In the genomic region with DNA sequence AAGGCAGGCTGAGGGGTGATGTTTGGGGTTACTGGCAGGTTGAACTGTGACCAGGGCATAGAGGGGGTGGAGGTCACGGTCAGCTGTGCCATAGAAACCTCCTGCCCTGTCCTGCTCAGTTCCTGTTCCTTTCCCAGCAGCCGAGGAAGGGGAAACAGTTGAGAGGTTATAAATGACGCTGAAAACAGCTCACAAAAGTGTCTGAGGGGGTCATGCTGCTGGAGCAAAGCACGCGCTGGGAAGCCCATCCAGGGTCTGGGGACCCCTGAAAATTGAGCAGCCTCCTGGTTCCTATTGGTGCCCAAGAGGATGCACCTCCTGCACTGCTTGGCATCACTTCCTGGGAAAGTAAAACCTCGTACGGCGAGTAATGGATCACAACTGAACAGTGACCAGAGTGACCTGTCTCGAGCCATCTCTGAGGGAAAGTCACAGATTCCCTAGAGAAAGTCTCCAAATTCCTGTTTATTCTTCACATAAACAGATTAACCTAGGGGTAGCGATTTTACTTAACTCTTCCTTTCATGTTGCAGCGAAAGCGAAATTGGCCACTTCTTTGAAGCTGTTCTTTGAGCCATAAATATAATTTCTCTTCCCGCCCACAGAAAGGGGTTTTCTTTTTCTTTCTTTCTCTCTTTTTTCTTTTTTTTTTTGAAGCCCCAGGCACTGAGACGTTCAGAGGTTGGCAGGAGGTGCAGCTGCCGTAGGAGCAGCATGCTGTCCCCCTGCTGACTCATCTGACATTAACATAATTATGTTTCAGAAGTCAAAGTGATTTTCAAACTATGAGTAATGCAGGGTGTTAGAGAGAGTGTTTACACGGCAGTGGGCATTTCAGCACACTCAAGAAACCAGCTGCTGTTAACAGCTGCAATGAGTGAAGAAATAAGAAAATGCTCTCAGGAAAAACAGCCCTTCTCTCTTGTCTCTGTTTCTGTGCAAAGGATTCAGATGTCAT, we compare ENCODE assay signal across 8 cellular contexts. TPM values are rescaled to one million over a fixed set of nuclear protein-coding genes. Genes with fewer than 3 reads are reported as not detected.
DNase-seq lines count a peak whose midpoint lies in the region; ATAC-seq and TF ChIP-seq lines count a peak whose summit lies in the region.

No MANE protein-coding gene starts in this region.

- H3K27ac Mint-ChIP-seq in activated CD8-positive, alpha-beta T cell treated with anti-CD3 and anti-CD28 coated beads for 36 hours = peak overlapping the region; percentile 97
- peak overlapping the region; percentile 71 to 75 (median 72) for H3K27ac Mint-ChIP-seq in nephron

- H3K4me3 Mint-ChIP-seq in activated CD8-positive, alpha-beta T cell treated with anti-CD3 and anti-CD28 coated beads for 36 hours = peak overlapping the region; percentile 86
- peak overlapping the region; percentile 84 to 88 (median 86) for H3K4me3 Mint-ChIP-seq in nephron

- H3K9ac ChIP-seq in stomach smooth muscle (ENCODE audit: low read length in 2 of 2) = peak overlapping the region; percentile 86 to 87

- ATAC-seq in GM19025 (IDR thresholded peaks at IDR 0.05; ENCODE audit: low read depth, unreplicated experiment) (peak; percentile 99), HG03159 (IDR thresholded peaks at IDR 0.05; ENCODE audit: unreplicated experiment) (peak; percentile 99)
- peak; percentile 98 for ATAC-seq in activated CD8-positive, alpha-beta T cell treated with anti-CD3 and anti-CD28 coated beads for 36 hours

- H3K36me3 ChIP-seq in BJ (ENCODE audit: control insufficient read depth, insufficient read depth, low read length) = no peaks in the 10 kb centered on the region
- no peaks in the 10 kb centered on the region for H3K36me3 ChIP-seq in stomach smooth muscle (ENCODE audit: control insufficient read depth in 2 of 2, insufficient read depth in 2 of 2, low read length in 2 of 2)

- peaks cover 4% of the 10 kb centered on the region for H3K9me3 Mint-ChIP-seq in activated CD8-positive, alpha-beta T cell treated with anti-CD3 and anti-CD28 coated beads for 36 hours
- no peaks in the 10 kb centered on the region for H3K9me3 Mint-ChIP-seq in nephron

- intact Hi-C loops in activated CD8-positive, alpha-beta T cell treated with anti-CD3 and anti-CD28 coated beads for 36 hours (cut with micrococcal nuclease) = loop anchor here (2.0 kb wide), 2 partner anchors 30 to 42 kb away; partner anchors contain the start of gene ATF3

- H3K27me3 ChIP-seq in BJ (ENCODE audit: control insufficient read depth, insufficient read depth, low read length) (0 out of 2 replicates have a peak, but pooled peaks cover 2% of the 10 kb centered on the region), stomach smooth muscle (ENCODE audit: control insufficient read depth in 1 of 2, insufficient read depth in 2 of 2, low read length in 2 of 2) (no peaks in the 10 kb centered on the region)

- DNase-seq in BJ (ENCODE audit: low read depth) (peak; percentile 32), NCI-H446 treated with DMSO at 0.1 percent for 48 hours (lab: John Stamatoyannopoulos, UW) (peak; percentile 85), epithelial cell of prostate (ENCODE audit: low read depth, low spot score) (peak; percentile 68)
- DNase-seq in activated CD8-positive, alpha-beta T cell treated with anti-CD3 and anti-CD28 coated beads for 36 hours = peak; percentile 82

- peak overlapping the region; percentile 26 for H3K4me3 ChIP-seq in BJ (ENCODE audit: low read depth, low read length)
- peak overlapping the region; percentile 81 to 90 for H3K4me3 ChIP-seq in stomach smooth muscle (ENCODE audit: low read length in 2 of 2)

- peaks cover 7% of the 10 kb centered on the region for H3K4me1 ChIP-seq in stomach smooth muscle (ENCODE audit: control insufficient read depth, insufficient read depth, low read length)

- peaks cover 39% of the 10 kb centered on the region for H3K4me1 Mint-ChIP-seq in activated CD8-positive, alpha-beta T cell treated with anti-CD3 and anti-CD28 coated beads for 36 hours (ENCODE audit: low read depth)
- peaks cover 22% of the 10 kb centered on the region for H3K4me1 Mint-ChIP-seq in nephron

- H3K27ac ChIP-seq in epithelial cell of prostate (no peak overlapping the region), stomach smooth muscle (ENCODE audit: low read length) (peak overlapping the region; percentile 3)

- POLR2A ChIA-PET in BJ (lab: Charles Lee) = no interaction called here
- POLR2A ChIA-PET in activated CD8-positive, alpha-beta T cell treated with anti-CD3 and anti-CD28 coated beads for 36 hours (lab: Charles Lee) = interaction anchor here (1.2 to 3.1 kb wide), 6 partner anchors 9 to 43 kb away, joined by 3 to 19 read pairs (median 6); partner anchors contain the start of gene ATF3

- no peaks in the 10 kb centered on the region for H3K9me3 ChIP-seq in stomach smooth muscle (ENCODE audit: control insufficient read depth in 2 of 2, low read length in 2 of 2)

- CTCF ChIA-PET in BJ (lab: Yijun Ruan, JAX) = interaction anchor here (0.5 to 1.2 kb wide), 5 partner anchors 30 to 429 kb away, joined by 3 to 5 read pairs (median 3); no protein-coding TSS in a partner anchor
- CTCF ChIA-PET in activated CD8-positive, alpha-beta T cell treated with anti-CD3 and anti-CD28 coated beads for 36 hours (lab: Charles Lee) = interaction anchor here (1.1 to 3.4 kb wide), 8 partner anchors 8 to 111 kb away, joined by 3 to 17 read pairs (median 7); no protein-coding TSS in a partner anchor

- no peaks in the 10 kb centered on the region for H3K36me3 Mint-ChIP-seq in activated CD8-positive, alpha-beta T cell treated with anti-CD3 and anti-CD28 coated beads for 36 hours (ENCODE audit: low read depth)
- H3K36me3 Mint-ChIP-seq in nephron (ENCODE audit: low read depth) = no peaks in the 10 kb centered on the region

- H3K27me3 Mint-ChIP-seq in activated CD8-positive, alpha-beta T cell treated with anti-CD3 and anti-CD28 coated beads for 36 hours = no peaks in the 10 kb centered on the region
- H3K27me3 Mint-ChIP-seq in nephron (ENCODE audit: low read depth) = peaks cover 7% of the 10 kb centered on the region

- TF ChIP-seq CTCF in BJ (IDR thresholded peaks at IDR 0.05; ENCODE audit: insufficient read depth, low read depth, low read length) = no peak
- TF ChIP-seq CTCF in activated CD8-positive, alpha-beta T cell treated with anti-CD3 and anti-CD28 coated beads for 36 hours (IDR thresholded peaks at IDR 0.05) = no peak
- no peak for TF ChIP-seq CTCF in nephron (IDR thresholded peaks at IDR 0.05; ENCODE audit: unreplicated experiment in 3 of 3)

RNA-seq across cellular contexts. Expression of gene ATF3, which starts 41.8 kb away (rescaled TPM):
- polyA plus RNA-seq in BJ (2011; rRNA removed) = 4.5 and 5.6 TPM in 2 replicates
- polyA minus RNA-seq in BJ (2011; rRNA and poly(A)+ RNA removed) = 13.0 and 13.7 TPM in 2 replicates
- total RNA-seq in activated CD8-positive, alpha-beta T cell treated with anti-CD3 and anti-CD28 coated beads for 36 hours = 10 to 100 TPM; 35.4 to 41.3 TPM

Comparison
In these comparisons a context has a peak if more than half of its experiments do, and no peak if none do; other contexts are left out.
1. DNase-seq: peak in every context shown above with its lines; median percentile 85 in NCI-H446 treated with DMSO at 0.1 percent for 48 hours; 82 in activated CD8-positive, alpha-beta T cell treated with anti-CD3 and anti-CD28 coated beads for 36 hours; 68 in epithelial cell of prostate; 32 in BJ.